ENCODE assay signal across 1 cellular context in genomic region chr6:93654548-93654947, GRCh38.
TF ChIP-seq lines count a peak whose summit lies in the region.

No MANE protein-coding gene starts in this region.

TF ChIP-seq in HepG2, 621 proteins besides CTCF, POLR2A, EP300 and RAD21 (continued from another document):
- no peak for TF ChIP-seq ZHX2 (IDR thresholded peaks at IDR 0.05; ENCODE audit: low read depth)
- TF ChIP-seq ZHX2 (CRISPR knock-in tag; IDR thresholded peaks at IDR 0.05; ENCODE audit: borderline replicate concordance): no peak
- TF ChIP-seq ZNF468 (CRISPR knock-in tag; IDR thresholded peaks at IDR 0.05): no peak
TF ChIP-seq in HepG2: peak in this region for 2.
